Comparison of ENCODE assay signal across 8 cellular contexts in genomic region chr10:11986593-11987216, GRCh38. TPM values are rescaled to one million over a fixed set of nuclear protein-coding genes. Genes with fewer than 3 reads are reported as not detected.
DNase-seq lines count a peak whose midpoint lies in the region; ATAC-seq and TF ChIP-seq lines count a peak whose summit lies in the region.

No MANE protein-coding gene starts in this region.

- DNase-seq in HCEC 1CT (peak; percentile 66), NCI-H69 (lab: John Stamatoyannopoulos, UW) (peak; percentile 60), lower lobe of right lung (peak; percentile 69)
- peak; percentile 80 to 82 for DNase-seq in activated CD4-positive, alpha-beta T cell treated with anti-CD3 and anti-CD28 coated beads, Interleukin-2, amount 50 U/mL, for 48 hours
- peak; percentile 64 for DNase-seq in effector CD4-positive, alpha-beta T cell
- peak; percentile 42 for DNase-seq in stimulated activated CD8-positive, alpha-beta memory T cell treated with anti-CD3 and anti-CD28 coated beads, Interleukin-12 subunit alpha, Interleukin-12 subunit beta, amount 100 ng/mL, for 1 hour (ENCODE audit: low read depth)

- H3K9me3 ChIP-seq in lower lobe of right lung = no peaks in the 10 kb centered on the region

- peak; percentile 77 to 89 for ATAC-seq in lower lobe of right lung
- no peak for ATAC-seq in GM19395 (IDR thresholded peaks at IDR 0.05; ENCODE audit: unreplicated experiment)

- H3K4me3 ChIP-seq in lower lobe of right lung = no peak overlapping the region

- no peak overlapping the region for H3K27ac ChIP-seq in C4-2B
- no peak overlapping the region for H3K27ac ChIP-seq in lower lobe of right lung

- TF ChIP-seq CTCF in C4-2B (conservative IDR thresholded peaks at IDR 0.05) (peak; percentile 95), lower lobe of right lung (IDR thresholded peaks at IDR 0.05) (peak; percentile 81)

- H3K27me3 ChIP-seq in lower lobe of right lung (ENCODE audit: low read depth) = no peaks in the 10 kb centered on the region

- H3K36me3 ChIP-seq in lower lobe of right lung = peaks cover 48% of the 10 kb centered on the region

- peaks cover 4% of the 10 kb centered on the region for H3K4me1 ChIP-seq in lower lobe of right lung

- intact Hi-C loops in lower lobe of right lung (cut with DNase I) = loop anchor here (10.0 kb wide), 1 partner anchor 202 kb away; no protein-coding TSS in a partner anchor

RNA-seq across cellular contexts. Expression of gene UPF2, which starts 55.9 kb away (rescaled TPM):
- 21.0 TPM for total RNA-seq in lower lobe of right lung
